22 cellular contexts compared by ENCODE assay signal in genomic region chr1:5393591-5393990, GRCh38.
"Had no signal": no experiment of that assay in that cellular context is flagged by ENCODE, and none has a peak within 500 bp of the region (broad histone marks: within the 10 kb centered on the region; RNA-seq: fewer than 3 reads in every experiment).

No MANE protein-coding gene starts in this region.

- H3K27ac ChIP-seq: esophagus squamous epithelium, neutrophil, parathyroid adenoma, psoas muscle, sigmoid colon, stomach, tibial artery, upper lobe of right lung, uterus had no signal

- H2AFZ ChIP-seq: parathyroid adenoma had no signal

- DNase-seq: cortex of kidney; effector memory CD8-positive, alpha-beta T cell; erythroblast; esophagus squamous epithelium; foreskin melanocyte; head of caudate nucleus; kidney; natural killer cell; psoas muscle; right cardiac atrium; sigmoid colon; stimulated activated CD4-positive, alpha-beta T cell treated with anti-CD3 and anti-CD28 coated beads, Interleukin-2, amount 100 ng/mL, for 24 hours; stimulated activated CD4-positive, alpha-beta T cell treated with anti-CD3 and anti-CD28 coated beads, Interleukin-4, amount 100 ng/mL, for 24 hours; stimulated activated naive CD4-positive, alpha-beta T cell treated with Interleukin-2 at 50 U/mL for 16 hours; stomach; tibial artery; upper lobe of right lung; uterus had no signal

- H3K79me2 ChIP-seq: parathyroid adenoma had no signal

- ATAC-seq: effector memory CD8-positive, alpha-beta T cell; natural killer cell; psoas muscle; right cardiac atrium; stimulated activated effector memory CD8-positive, alpha-beta T cell treated with anti-CD3 and anti-CD28 coated beads, Interleukin-12 subunit alpha, Interleukin-12 subunit beta, amount 100 ng/mL, for 72 hours; upper lobe of right lung had no signal

- H3K36me3 ChIP-seq: esophagus squamous epithelium, neutrophil, sigmoid colon, stomach, tibial artery, upper lobe of right lung, uterus had no signal

- H3K27me3 ChIP-seq: neutrophil, uterus had no signal

- H3K9me3 ChIP-seq: esophagus squamous epithelium, neutrophil, psoas muscle, sigmoid colon, tibial artery, upper lobe of right lung, uterus had no signal

- H3K4me1 ChIP-seq: esophagus squamous epithelium, parathyroid adenoma, psoas muscle, sigmoid colon, stomach, tibial artery, upper lobe of right lung, uterus had no signal

- H3K4me3 ChIP-seq: esophagus squamous epithelium, lung, psoas muscle, sigmoid colon, stomach, tibial artery, upper lobe of right lung, uterus had no signal
